ENCODE assay signal across 21 cellular contexts in genomic region chr16:56204836-56205235, GRCh38. TPM values are rescaled to one million over a fixed set of nuclear protein-coding genes. Genes with fewer than 3 reads are reported as not detected.
"Had no signal": no experiment of that assay in that cellular context is flagged by ENCODE, and none has a peak within 500 bp of the region (broad histone marks: within the 10 kb centered on the region; RNA-seq: fewer than 3 reads in every experiment).

No MANE protein-coding gene starts in this region.

- ATAC-seq: Panc1, PC-3, Right ventricle myocardium inferior, SK-N-SH treated with all-trans-retinoic acid at 6 μM for 48 hours had no signal

- H3K4me1 ChIP-seq: SJCRH30 had no signal

- H3K36me3 ChIP-seq: MG63, SJCRH30 had no signal

- H3K4me3 ChIP-seq: MG63, SJCRH30 had no signal

- H3K27ac ChIP-seq: SJCRH30 had no signal

- H3K27me3 ChIP-seq: SJCRH30 had no signal

- H3K9me3 ChIP-seq: SJCRH30 had no signal

- DNase-seq: Karpas-422, KBM-7, MG63, NCI-H1092, NCI-H1105 treated with DMSO at 0.1 percent for 48 hours, NCI-H1417 treated with DMSO at 0.1 percent for 48 hours, NCI-H146, NCI-H1694 treated with DMSO at 0.1 percent for 48 hours, NCI-H1930, NCI-H2081, NCI-H2107, NCI-H2227 treated with DMSO at 0.1 percent for 48 hours, NCI-H524, NCI-H526 treated with DMSO at 0.1 percent for 48 hours, NCI-H748 treated with DMSO at 0.1 percent for 48 hours, PC-3, SHP77 treated with DMSO at 0.1 percent for 48 hours, SJCRH30 had no signal

RNA-seq across cellular contexts. Expression of gene GNAO1, which starts 13.5 kb away (rescaled TPM):
- total RNA-seq: PC-3 had no signal
